ENCODE assay signal across 21 cellular contexts in the genomic region with DNA sequence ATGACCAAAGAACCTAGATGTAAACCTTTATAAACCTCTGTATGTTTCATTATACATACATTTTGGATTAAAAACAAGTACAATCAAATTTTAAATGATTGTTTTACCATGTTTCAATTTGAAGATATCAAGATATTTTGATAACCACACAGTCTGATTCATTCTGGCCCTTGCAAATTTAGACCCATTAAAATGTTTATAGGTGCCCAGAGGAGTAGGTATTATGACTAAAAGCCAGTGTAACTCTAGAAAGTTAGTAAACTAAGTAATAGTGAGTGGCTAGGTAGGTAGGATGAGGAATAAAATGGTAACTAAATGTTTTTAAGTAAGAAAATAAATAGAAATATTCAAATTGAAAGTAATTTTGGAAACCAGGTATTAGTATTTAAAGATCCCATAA.
"Had no signal": no experiment of that assay in that cellular context is flagged by ENCODE, and none has a peak within 500 bp of the region (broad histone marks: within the 10 kb centered on the region; RNA-seq: fewer than 3 reads in every experiment).

No MANE protein-coding gene starts in this region.

- H3K4me3 ChIP-seq: gastroesophageal sphincter, heart left ventricle, hepatocyte, lung, psoas muscle, sigmoid colon, stomach, thyroid gland, vagina had no signal

- H3K9me3 ChIP-seq: gastroesophageal sphincter, heart left ventricle, neutrophil, psoas muscle, sigmoid colon, stomach, thyroid gland, vagina had no signal

- H3K4me1 ChIP-seq: psoas muscle, vagina had no signal

- H3K27ac ChIP-seq: epithelial cell of prostate, gastroesophageal sphincter, heart left ventricle, hepatocyte, neutrophil, psoas muscle, sigmoid colon, stomach, thyroid gland, vagina had no signal

- DNase-seq: effector CD8-positive, alpha-beta T cell; endodermal cell; foreskin fibroblast; heart left ventricle; kidney; natural killer cell; psoas muscle; right cardiac atrium; sigmoid colon; stimulated activated CD4-positive, alpha-beta T cell treated with anti-CD3 and anti-CD28 coated beads, Interleukin-2, amount 100 ng/mL, for 24 hours; stimulated activated CD4-positive, alpha-beta T cell treated with anti-CD3 and anti-CD28 coated beads, Interleukin-4, amount 100 ng/mL, for 24 hours; stimulated activated naive CD4-positive, alpha-beta T cell treated with Interleukin-2 at 50 U/mL for 16 hours; stomach; thyroid gland; trophoblast cell had no signal

- H3K36me3 ChIP-seq: stomach, vagina had no signal

- FAIRE-seq: kidney had no signal
